ENCODE assay signal across 10 cellular contexts in genomic region chr7:4809091-4809591, GRCh38. TPM values are rescaled to one million over a fixed set of nuclear protein-coding genes. Genes with fewer than 3 reads are reported as not detected.
A peak's percentile ranks its signal among the peaks of the same experiment; 100 is the strongest.
DNase-seq lines count a peak whose midpoint lies in the region; ATAC-seq and TF ChIP-seq lines count a peak whose summit lies in the region.
"Had no signal": no experiment of that assay in that cellular context is flagged by ENCODE, and none has a peak within 500 bp of the region (broad histone marks: within the 10 kb centered on the region; RNA-seq: fewer than 3 reads in every experiment).

No MANE protein-coding gene starts in this region.

- no peaks in the 10 kb centered on the region for H3K27me3 ChIP-seq in CD8-positive, alpha-beta T cell (ENCODE audit: insufficient read depth, low read length)
- peaks cover 75% of the 10 kb centered on the region for H3K27me3 ChIP-seq in MM.1S (replicated peaks; ENCODE audit: insufficient read depth, low read length)
- H3K27me3 ChIP-seq: upper lobe of left lung had no signal

- no peak overlapping the region for H3K27ac ChIP-seq in CD8-positive, alpha-beta T cell (ENCODE audit: low read depth, low read length)
- no peak overlapping the region for H3K27ac ChIP-seq in MM.1S (ENCODE audit: low read length)
- H3K27ac ChIP-seq: RWPE1 had no signal

- peak; percentile 74 for ATAC-seq in CD8-positive, alpha-beta T cell
- peak; percentile 60 for ATAC-seq in activated naive CD8-positive, alpha-beta T cell treated with anti-CD3 and anti-CD28 coated beads, Interleukin-2, amount 50 U/mL, for 24 hours
- peak; percentile 69 to 82 for ATAC-seq in natural killer cell treated with Interleukin-12 subunit alpha and Interleukin-12 subunit beta and Interleukin-15 and Interleukin-18, amount 100 ng/mL, for 72 hours
- no peak for ATAC-seq in HG03442 (IDR thresholded peaks at IDR 0.05; ENCODE audit: unreplicated experiment)

- POLR2A ChIA-PET in CD8-positive, alpha-beta T cell (lab: Charles Lee) = interaction anchor here (0.9 to 1.3 kb wide), 2 partner anchors 19 to 34 kb away, joined by 3 read pairs; partner anchors contain the start of gene AP5Z1

- H4K20me1 ChIP-seq in MM.1S (ENCODE audit: insufficient read depth, low read length) = no peaks in the 10 kb centered on the region

- intact Hi-C loops in CD8-positive, alpha-beta T cell (cut with DNase I, micrococcal nuclease) = no loop called here

- H3K4me3 ChIP-seq in CD8-positive, alpha-beta T cell (ENCODE audit: low read depth, low read length) = peak overlapping the region; percentile 50
- H3K4me3 ChIP-seq in MM.1S (ENCODE audit: low read length) = no peak overlapping the region

- peaks cover 9% of the 10 kb centered on the region for H3K4me1 ChIP-seq in CD8-positive, alpha-beta T cell (ENCODE audit: insufficient read depth, low read length)
- H3K4me1 ChIP-seq in MM.1S (ENCODE audit: low read length) = no peaks in the 10 kb centered on the region

- no peaks in the 10 kb centered on the region for H3K79me2 ChIP-seq in MM.1S (ENCODE audit: low read length)

- no peaks in the 10 kb centered on the region for H3K36me3 ChIP-seq in CD8-positive, alpha-beta T cell (ENCODE audit: insufficient read depth, low read length)
- no peaks in the 10 kb centered on the region for H3K36me3 ChIP-seq in MM.1S (replicated peaks; ENCODE audit: insufficient read depth, low read length)

- peaks cover 7% of the 10 kb centered on the region for H3K27me3 Mint-ChIP-seq in CD8-positive, alpha-beta T cell (ENCODE audit: low read depth)
- H3K27me3 Mint-ChIP-seq in T-helper 2 cell treated with Interferon-gamma antibody and Interleukin-4, amounts not matched to agents 5 μg/mL and 100 μg/mL, for 36 hours (ENCODE audit: low read depth) = peaks cover 37% of the 10 kb centered on the region
- peaks cover 24% of the 10 kb centered on the region for H3K27me3 Mint-ChIP-seq in activated naive CD8-positive, alpha-beta T cell treated with anti-CD3 and anti-CD28 coated beads, Interleukin-2, amount 50 U/mL, for 24 hours
- H3K27me3 Mint-ChIP-seq in natural killer cell treated with Interleukin-12 subunit alpha and Interleukin-12 subunit beta and Interleukin-15 and Interleukin-18, amount 100 ng/mL, for 72 hours = peaks cover 17 to 23% of the 10 kb centered on the region in 2 donors

- H3K9me3 ChIP-seq in CD8-positive, alpha-beta T cell (ENCODE audit: low read length) = no peaks in the 10 kb centered on the region
- no peaks in the 10 kb centered on the region for H3K9me3 ChIP-seq in MM.1S (replicated peaks; ENCODE audit: insufficient read depth, low read length)
- H3K9me3 ChIP-seq: upper lobe of left lung had no signal

- H3K4me3 Mint-ChIP-seq in CD8-positive, alpha-beta T cell = peak overlapping the region; percentile 80
- H3K4me3 Mint-ChIP-seq in T-helper 2 cell treated with Interferon-gamma antibody and Interleukin-4, amounts not matched to agents 5 μg/mL and 100 μg/mL, for 36 hours = peak overlapping the region; percentile 61
- H3K4me3 Mint-ChIP-seq in activated naive CD8-positive, alpha-beta T cell treated with anti-CD3 and anti-CD28 coated beads, Interleukin-2, amount 50 U/mL, for 24 hours = peak overlapping the region; percentile 58
- H3K4me3 Mint-ChIP-seq in natural killer cell treated with Interleukin-12 subunit alpha and Interleukin-12 subunit beta and Interleukin-15 and Interleukin-18, amount 100 ng/mL, for 72 hours = peak overlapping the region; percentile 76

- no peak overlapping the region for H3K4me2 ChIP-seq in MM.1S (ENCODE audit: low read depth, low read length)

- H3K27ac Mint-ChIP-seq in CD8-positive, alpha-beta T cell = no peak overlapping the region
- H3K27ac Mint-ChIP-seq in T-helper 2 cell treated with Interferon-gamma antibody and Interleukin-4, amounts not matched to agents 5 μg/mL and 100 μg/mL, for 36 hours = no peak overlapping the region
- no peak overlapping the region for H3K27ac Mint-ChIP-seq in activated naive CD8-positive, alpha-beta T cell treated with anti-CD3 and anti-CD28 coated beads, Interleukin-2, amount 50 U/mL, for 24 hours
- H3K27ac Mint-ChIP-seq in natural killer cell treated with Interleukin-12 subunit alpha and Interleukin-12 subunit beta and Interleukin-15 and Interleukin-18, amount 100 ng/mL, for 72 hours = peak overlapping the region in 1 of 2 donors; percentile 74

- no peak overlapping the region for H2AFZ ChIP-seq in MM.1S (ENCODE audit: low read length)

- no peaks in the 10 kb centered on the region for H3K9me3 Mint-ChIP-seq in CD8-positive, alpha-beta T cell
- H3K9me3 Mint-ChIP-seq in T-helper 2 cell treated with Interferon-gamma antibody and Interleukin-4, amounts not matched to agents 5 μg/mL and 100 μg/mL, for 36 hours = peaks cover 10% of the 10 kb centered on the region
- no peaks in the 10 kb centered on the region for H3K9me3 Mint-ChIP-seq in activated naive CD8-positive, alpha-beta T cell treated with anti-CD3 and anti-CD28 coated beads, Interleukin-2, amount 50 U/mL, for 24 hours
- no peaks in the 10 kb centered on the region for H3K9me3 Mint-ChIP-seq in natural killer cell treated with Interleukin-12 subunit alpha and Interleukin-12 subunit beta and Interleukin-15 and Interleukin-18, amount 100 ng/mL, for 72 hours

- H3K9me2 ChIP-seq in MM.1S (replicated peaks; ENCODE audit: insufficient read depth, low read length) = no peaks in the 10 kb centered on the region

- H3F3A ChIP-seq in MM.1S (ENCODE audit: insufficient read depth, low read length) = no peaks in the 10 kb centered on the region

- TF ChIP-seq CTCF in CD8-positive, alpha-beta T cell (IDR thresholded peaks at IDR 0.05) = no peak
- no peak for TF ChIP-seq CTCF in MM.1S (IDR thresholded peaks at IDR 0.05; ENCODE audit: low read length)

- peak in 6 of 7 experiments; percentile 15 to 61 (median 38) for DNase-seq in CD8-positive, alpha-beta T cell
- no peak for DNase-seq in T-helper 2 cell treated with Interferon-gamma antibody and Interleukin-4, amounts not matched to agents 5 μg/mL and 100 μg/mL, for 36 hours (ENCODE audit: low spot score)
- DNase-seq in activated naive CD8-positive, alpha-beta T cell treated with anti-CD3 and anti-CD28 coated beads, Interleukin-2, amount 50 U/mL, for 24 hours = peak; percentile 47
- peak; percentile 75 for DNase-seq in natural killer cell treated with Interleukin-12 subunit alpha and Interleukin-12 subunit beta and Interleukin-15 and Interleukin-18, amount 100 ng/mL, for 72 hours (ENCODE audit: low spot score)
- no peak for DNase-seq in NCI-H2196 (lab: John Stamatoyannopoulos, UW; ENCODE audit: unreplicated experiment)
- DNase-seq in T-helper 9 cell = no peak
- no peak for DNase-seq in MM.1S

- H3K4me1 Mint-ChIP-seq in CD8-positive, alpha-beta T cell (ENCODE audit: low read depth) = peaks cover 9% of the 10 kb centered on the region
- H3K4me1 Mint-ChIP-seq in T-helper 2 cell treated with Interferon-gamma antibody and Interleukin-4, amounts not matched to agents 5 μg/mL and 100 μg/mL, for 36 hours (ENCODE audit: low read depth) = no peaks in the 10 kb centered on the region
- H3K4me1 Mint-ChIP-seq in activated naive CD8-positive, alpha-beta T cell treated with anti-CD3 and anti-CD28 coated beads, Interleukin-2, amount 50 U/mL, for 24 hours = peaks cover 10% of the 10 kb centered on the region
- peaks cover 4 to 18% of the 10 kb centered on the region in 2 donors for H3K4me1 Mint-ChIP-seq in natural killer cell treated with Interleukin-12 subunit alpha and Interleukin-12 subunit beta and Interleukin-15 and Interleukin-18, amount 100 ng/mL, for 72 hours (ENCODE audit: low read depth in 2 of 2)

- CTCF ChIA-PET in CD8-positive, alpha-beta T cell (lab: Charles Lee) = no interaction called here

- H3K36me3 Mint-ChIP-seq in CD8-positive, alpha-beta T cell = no peaks in the 10 kb centered on the region
- no peaks in the 10 kb centered on the region for H3K36me3 Mint-ChIP-seq in T-helper 2 cell treated with Interferon-gamma antibody and Interleukin-4, amounts not matched to agents 5 μg/mL and 100 μg/mL, for 36 hours (ENCODE audit: low read depth)
- H3K36me3 Mint-ChIP-seq in activated naive CD8-positive, alpha-beta T cell treated with anti-CD3 and anti-CD28 coated beads, Interleukin-2, amount 50 U/mL, for 24 hours (ENCODE audit: low read depth) = no peaks in the 10 kb centered on the region
- no peaks in the 10 kb centered on the region for H3K36me3 Mint-ChIP-seq in natural killer cell treated with Interleukin-12 subunit alpha and Interleukin-12 subunit beta and Interleukin-15 and Interleukin-18, amount 100 ng/mL, for 72 hours

- H3K9ac ChIP-seq in MM.1S (ENCODE audit: low read length) = no peak overlapping the region

RNA-seq across cellular contexts. Expression of gene AP5Z1, which starts 33.7 kb away (rescaled TPM):
- 100 to 1,000 TPM; 129 to 131 TPM for total RNA-seq in CD8-positive, alpha-beta T cell
- 10 to 100 TPM; 87.3 to 99.4 TPM for total RNA-seq in natural killer cell treated with Interleukin-12 subunit alpha and Interleukin-12 subunit beta and Interleukin-15 and Interleukin-18, amount 100 ng/mL, for 72 hours

RNA-seq across cellular contexts. Expression of gene PAPOLB, which starts 52.7 kb away (rescaled TPM):
- total RNA-seq in CD8-positive, alpha-beta T cell = not detected
- total RNA-seq in natural killer cell treated with Interleukin-12 subunit alpha and Interleukin-12 subunit beta and Interleukin-15 and Interleukin-18, amount 100 ng/mL, for 72 hours = under 1 TPM in 1 of 2 donors, not detected in 1; 0.10 TPM

Comparison
In these comparisons a context has a peak if more than half of its experiments do, and no peak if none do; other contexts are left out.
1. DNase-seq: peak in CD8-positive, alpha-beta T cell (6 of 7), activated naive CD8-positive, alpha-beta T cell treated with anti-CD3 and anti-CD28 coated beads, Interleukin-2, amount 50 U/mL, for 24 hours (single experiment) and natural killer cell treated with Interleukin-12 subunit alpha and Interleukin-12 subunit beta and Interleukin-15 and Interleukin-18, amount 100 ng/mL, for 72 hours (single experiment); none in T-helper 2 cell treated with Interferon-gamma antibody and Interleukin-4, amounts not matched to agents 5 μg/mL and 100 μg/mL, for 36 hours (single experiment), NCI-H2196 (single experiment), T-helper 9 cell (single experiment) and MM.1S (single experiment).
2. Peak in every context shown above with its lines, with median percentiles within 50 percentile points of each other: H3K4me3 Mint-ChIP-seq.